ENCODE assay signal across 9 cellular contexts in genomic region chr5:177474845-177475562, GRCh38. TPM values are rescaled to one million over a fixed set of nuclear protein-coding genes. Genes with fewer than 3 reads are reported as not detected.
DNase-seq lines count a peak whose midpoint lies in the region; ATAC-seq and TF ChIP-seq lines count a peak whose summit lies in the region.
"Had no signal": no experiment of that assay in that cellular context is flagged by ENCODE, and none has a peak within 500 bp of the region (broad histone marks: within the 10 kb centered on the region; RNA-seq: fewer than 3 reads in every experiment).

No MANE protein-coding gene starts in this region.

- H3K27ac ChIP-seq in gastrocnemius medialis, result peak overlapping the region in 3 of 4 donors; percentile 62 to 71 (median 69)

- H3K4me1 Mint-ChIP-seq in T-helper 2 cell treated with Interferon-gamma antibody and Interleukin-4, amounts not matched to agents 5 μg/mL and 100 μg/mL, for 36 hours (ENCODE audit: low read depth), result peaks cover 40% of the 10 kb centered on the region

- intact Hi-C loops in gastrocnemius medialis (cut with DNase I; ENCODE audit: low total_unique reads), result no loop called here

- in situ Hi-C loops in gastrocnemius medialis (cut with MboI; ENCODE audit: low sequenced_read_pairs in 4 of 4), result no loop called here

- no peak for TF ChIP-seq POLR2A in gastrocnemius medialis (IDR thresholded peaks at IDR 0.05)

- peaks cover 9% of the 10 kb centered on the region for H3K27me3 Mint-ChIP-seq in T-helper 2 cell treated with Interferon-gamma antibody and Interleukin-4, amounts not matched to agents 5 μg/mL and 100 μg/mL, for 36 hours (ENCODE audit: low read depth)

- no peaks in the 10 kb centered on the region for H3K36me3 ChIP-seq in gastrocnemius medialis

- no peaks in the 10 kb centered on the region for H3K9me3 Mint-ChIP-seq in T-helper 2 cell treated with Interferon-gamma antibody and Interleukin-4, amounts not matched to agents 5 μg/mL and 100 μg/mL, for 36 hours

- peaks cover 3% of the 10 kb centered on the region for H3K36me3 Mint-ChIP-seq in T-helper 2 cell treated with Interferon-gamma antibody and Interleukin-4, amounts not matched to agents 5 μg/mL and 100 μg/mL, for 36 hours (ENCODE audit: low read depth)

- no peaks in the 10 kb centered on the region for H3K9me3 ChIP-seq in gastrocnemius medialis

- H3K4me1 ChIP-seq in gastrocnemius medialis, result peaks cover 35 to 36% of the 10 kb centered on the region in 2 donors

- H3K27me3 ChIP-seq in gastrocnemius medialis, result peaks cover 0 to 4% (median 0%) of the 10 kb centered on the region in 3 donors

- H3K4me3 ChIP-seq in gastrocnemius medialis, result no peak overlapping the region

- H3K27ac Mint-ChIP-seq in T-helper 2 cell treated with Interferon-gamma antibody and Interleukin-4, amounts not matched to agents 5 μg/mL and 100 μg/mL, for 36 hours, result peak overlapping the region; percentile 26

- peak overlapping the region; percentile 83 for H3K4me3 Mint-ChIP-seq in T-helper 2 cell treated with Interferon-gamma antibody and Interleukin-4, amounts not matched to agents 5 μg/mL and 100 μg/mL, for 36 hours

- no peak for TF ChIP-seq CTCF in gastrocnemius medialis (IDR thresholded peaks at IDR 0.05 in 4 of 5, conservative IDR thresholded peaks at IDR 0.05 in 1 of 5)

- no peak for DNase-seq in T-helper 2 cell treated with Interferon-gamma antibody and Interleukin-4, amounts not matched to agents 5 μg/mL and 100 μg/mL, for 36 hours (ENCODE audit: low spot score)
- DNase-seq in T-helper 2 cell (no peak), astrocyte of the hippocampus (ENCODE audit: low read depth, low spot score) (peak; percentile 32), gastrocnemius medialis (no peak), GF-D8 (lab: John Stamatoyannopoulos, UW) (no peak), UCSD-AML1 (lab: John Stamatoyannopoulos, UW; ENCODE audit: unreplicated experiment) (no peak)
- DNase-seq: effector CD8-positive, alpha-beta T cell; MV-4-11; right cardiac atrium had no signal

- ATAC-seq in gastrocnemius medialis, result no peak
- ATAC-seq: right cardiac atrium had no signal

RNA-seq across cellular contexts. Expression of gene DBN1, which starts 1.6 kb away (rescaled TPM):
- total RNA-seq in gastrocnemius medialis, result 10 to 100 TPM; 16.3 to 27.5 (median 23.2) TPM

RNA-seq across cellular contexts. Expression of gene PDLIM7, which starts 22.4 kb away (rescaled TPM):
- 100 to 1,000 TPM; 132 to 244 (median 220) TPM for total RNA-seq in gastrocnemius medialis

RNA-seq across cellular contexts. Expression of gene PRR7, which starts 28.4 kb away (rescaled TPM):
- 1 to 10 TPM in 2 of 4 donors, under 1 TPM in 1, not detected in 1; 0.63 to 2.0 (median 1.4) TPM for total RNA-seq in gastrocnemius medialis

RNA-seq across cellular contexts. Expression of gene DOK3, which starts 34.6 kb away (rescaled TPM):
- total RNA-seq in gastrocnemius medialis, result 1 to 10 TPM; 2.1 to 5.1 (median 2.9) TPM

RNA-seq across cellular contexts. Expression of gene DDX41, which starts 41.8 kb away (rescaled TPM):
- 100 to 1,000 TPM in 1 of 4 donors, 10 to 100 TPM in 3; 47.1 to 105 (median 62.3) TPM for total RNA-seq in gastrocnemius medialis
